8 cellular contexts compared by ENCODE assay signal in genomic region chr7:25851332-25852248, GRCh38.
A peak's percentile ranks its signal among the peaks of the same experiment; 100 is the strongest.
DNase-seq lines count a peak whose midpoint lies in the region; ATAC-seq and TF ChIP-seq lines count a peak whose summit lies in the region.

No MANE protein-coding gene starts in this region.

- CTCF ChIA-PET in activated CD4-positive, alpha-beta memory T cell treated with anti-CD3 and anti-CD28 coated beads, Interleukin-2, amount 10 ng/mL, durations not matched to agents 7 days and 5 days (lab: Charles Lee) = interaction anchor here (0.5 to 2.5 kb wide), 14 partner anchors 9 to 1335 kb away, joined by 3 to 23 read pairs (median 3); no protein-coding TSS in a partner anchor

- peak overlapping the region; percentile 61 for H3K56ac ChIP-seq in mesendoderm (ENCODE audit: low read length)

- peak; percentile 83 for TF ChIP-seq CTCF in endothelial cell (IDR thresholded peaks at IDR 0.05; ENCODE audit: unreplicated experiment)

- H4K5ac ChIP-seq in mesendoderm (ENCODE audit: low read length) = no peak overlapping the region

- no peak overlapping the region for H3K4ac ChIP-seq in mesendoderm (ENCODE audit: low read depth, low read length)

- DNase-seq in SIG-M5 treated with dmso at 0.1 percent for 504 hours (lab: John Stamatoyannopoulos, UW; ENCODE audit: unreplicated experiment) (peak; percentile 76), SIG-M5 (lab: John Stamatoyannopoulos, UW) (no peak), NCI-H526 treated with DMSO at 0.1 percent for 48 hours (lab: John Stamatoyannopoulos, UW) (peak; percentile 50), endothelial cell (ENCODE audit: low spot score) (peak; percentile 88), mesendoderm (peak; percentile 86)
- DNase-seq in activated CD4-positive, alpha-beta memory T cell treated with anti-CD3 and anti-CD28 coated beads, Interleukin-2, amount 10 ng/mL, durations not matched to agents 7 days and 5 days = peak; percentile 69
- peak; percentile 33 to 82 for DNase-seq in stimulated activated effector memory CD8-positive, alpha-beta T cell treated with anti-CD3 and anti-CD28 coated beads, Interleukin-12 subunit alpha, Interleukin-12 subunit beta, amount 100 ng/mL, for 72 hours (ENCODE audit: low spot score in 2 of 2)

- H3K4me1 ChIP-seq in mesendoderm (ENCODE audit: control insufficient read depth, low read depth, low read length) = peaks cover 5% of the 10 kb centered on the region

- H2AK5ac ChIP-seq in mesendoderm (ENCODE audit: low read length) = no peak overlapping the region

- peak overlapping the region; percentile 73 for H3K23ac ChIP-seq in mesendoderm (ENCODE audit: low read length)

- peak overlapping the region; percentile 41 for H3K4me3 Mint-ChIP-seq in activated CD4-positive, alpha-beta memory T cell treated with anti-CD3 and anti-CD28 coated beads, Interleukin-2, amount 10 ng/mL, durations not matched to agents 7 days and 5 days
- peak overlapping the region; percentile 84 for H3K4me3 Mint-ChIP-seq in endothelial cell (ENCODE audit: unreplicated experiment)
- H3K4me3 Mint-ChIP-seq in stimulated activated effector memory CD8-positive, alpha-beta T cell treated with anti-CD3 and anti-CD28 coated beads, Interleukin-12 subunit alpha, Interleukin-12 subunit beta, amount 100 ng/mL, for 72 hours = peak overlapping the region; percentile 50

- peaks cover 2% of the 10 kb centered on the region for H3K9me3 Mint-ChIP-seq in activated CD4-positive, alpha-beta memory T cell treated with anti-CD3 and anti-CD28 coated beads, Interleukin-2, amount 10 ng/mL, durations not matched to agents 7 days and 5 days
- no peaks in the 10 kb centered on the region for H3K9me3 Mint-ChIP-seq in endothelial cell (ENCODE audit: unreplicated experiment)
- no peaks in the 10 kb centered on the region for H3K9me3 Mint-ChIP-seq in stimulated activated effector memory CD8-positive, alpha-beta T cell treated with anti-CD3 and anti-CD28 coated beads, Interleukin-12 subunit alpha, Interleukin-12 subunit beta, amount 100 ng/mL, for 72 hours

- no peak overlapping the region for H3K27ac ChIP-seq in mesendoderm (ENCODE audit: low read depth, low read length)

- no peak overlapping the region for H3K4me3 ChIP-seq in mesendoderm (ENCODE audit: low read length)

- no peaks in the 10 kb centered on the region for H3K79me2 ChIP-seq in mesendoderm (ENCODE audit: control insufficient read depth, insufficient read depth, low read length)

- no peak overlapping the region for H4K8ac ChIP-seq in mesendoderm (ENCODE audit: low read depth, low read length)

- peak overlapping the region; percentile 62 for H3K27ac Mint-ChIP-seq in activated CD4-positive, alpha-beta memory T cell treated with anti-CD3 and anti-CD28 coated beads, Interleukin-2, amount 10 ng/mL, durations not matched to agents 7 days and 5 days
- no peak overlapping the region for H3K27ac Mint-ChIP-seq in endothelial cell (ENCODE audit: unreplicated experiment)
- H3K27ac Mint-ChIP-seq in stimulated activated effector memory CD8-positive, alpha-beta T cell treated with anti-CD3 and anti-CD28 coated beads, Interleukin-12 subunit alpha, Interleukin-12 subunit beta, amount 100 ng/mL, for 72 hours = no peak overlapping the region

- H3K18ac ChIP-seq in mesendoderm (ENCODE audit: low read length) = peak overlapping the region; percentile 94

- no CpG with 5 or more reads among the region's 34 CpGs for WGBS in mesendoderm (ENCODE audit: extremely low coverage, insufficient coverage, low lambda C conversion rate)

- H2BK120ac ChIP-seq in mesendoderm (ENCODE audit: low read depth, low read length) = no peak overlapping the region

- H2BK15ac ChIP-seq in mesendoderm (replicated peaks; ENCODE audit: low read depth) = no peak overlapping the region

- H3K36me3 ChIP-seq in mesendoderm (ENCODE audit: control insufficient read depth, insufficient read depth, low read length) = no peaks in the 10 kb centered on the region

- peak overlapping the region; percentile 77 for H3K4me2 ChIP-seq in mesendoderm (ENCODE audit: low read length)

- H3K4me1 Mint-ChIP-seq in activated CD4-positive, alpha-beta memory T cell treated with anti-CD3 and anti-CD28 coated beads, Interleukin-2, amount 10 ng/mL, durations not matched to agents 7 days and 5 days = peaks cover 22% of the 10 kb centered on the region
- peaks cover 21% of the 10 kb centered on the region for H3K4me1 Mint-ChIP-seq in endothelial cell (ENCODE audit: unreplicated experiment)
- peaks cover 7% of the 10 kb centered on the region for H3K4me1 Mint-ChIP-seq in stimulated activated effector memory CD8-positive, alpha-beta T cell treated with anti-CD3 and anti-CD28 coated beads, Interleukin-12 subunit alpha, Interleukin-12 subunit beta, amount 100 ng/mL, for 72 hours

- POLR2A ChIA-PET in activated CD4-positive, alpha-beta memory T cell treated with anti-CD3 and anti-CD28 coated beads, Interleukin-2, amount 10 ng/mL, durations not matched to agents 7 days and 5 days (lab: Charles Lee) = no interaction called here

- H2BK5ac ChIP-seq in mesendoderm (ENCODE audit: low read length) = no peak overlapping the region

- H3K36me3 Mint-ChIP-seq in activated CD4-positive, alpha-beta memory T cell treated with anti-CD3 and anti-CD28 coated beads, Interleukin-2, amount 10 ng/mL, durations not matched to agents 7 days and 5 days (ENCODE audit: low read depth) = no peaks in the 10 kb centered on the region
- H3K36me3 Mint-ChIP-seq in endothelial cell (ENCODE audit: low read depth, unreplicated experiment) = no peaks in the 10 kb centered on the region
- peaks cover 5% of the 10 kb centered on the region for H3K36me3 Mint-ChIP-seq in stimulated activated effector memory CD8-positive, alpha-beta T cell treated with anti-CD3 and anti-CD28 coated beads, Interleukin-12 subunit alpha, Interleukin-12 subunit beta, amount 100 ng/mL, for 72 hours

- peak overlapping the region; percentile 46 for H3K9ac ChIP-seq in mesendoderm (ENCODE audit: low read length)

- H3K79me1 ChIP-seq in mesendoderm (ENCODE audit: low read length) = no peaks in the 10 kb centered on the region

- H3K27me3 Mint-ChIP-seq in activated CD4-positive, alpha-beta memory T cell treated with anti-CD3 and anti-CD28 coated beads, Interleukin-2, amount 10 ng/mL, durations not matched to agents 7 days and 5 days = peaks cover 52% of the 10 kb centered on the region
- H3K27me3 Mint-ChIP-seq in endothelial cell (ENCODE audit: unreplicated experiment) = peaks cover 7% of the 10 kb centered on the region

- ATAC-seq in HG03342 (IDR thresholded peaks at IDR 0.05; ENCODE audit: unreplicated experiment) = peak; percentile 59
- ATAC-seq in stimulated activated effector memory CD8-positive, alpha-beta T cell treated with anti-CD3 and anti-CD28 coated beads, Interleukin-12 subunit alpha, Interleukin-12 subunit beta, amount 100 ng/mL, for 72 hours = peak; percentile 76

- peaks cover 7% of the 10 kb centered on the region for H3K27me3 ChIP-seq in mesendoderm (ENCODE audit: insufficient read depth, low read length, poor library complexity)
